In the genomic region with DNA sequence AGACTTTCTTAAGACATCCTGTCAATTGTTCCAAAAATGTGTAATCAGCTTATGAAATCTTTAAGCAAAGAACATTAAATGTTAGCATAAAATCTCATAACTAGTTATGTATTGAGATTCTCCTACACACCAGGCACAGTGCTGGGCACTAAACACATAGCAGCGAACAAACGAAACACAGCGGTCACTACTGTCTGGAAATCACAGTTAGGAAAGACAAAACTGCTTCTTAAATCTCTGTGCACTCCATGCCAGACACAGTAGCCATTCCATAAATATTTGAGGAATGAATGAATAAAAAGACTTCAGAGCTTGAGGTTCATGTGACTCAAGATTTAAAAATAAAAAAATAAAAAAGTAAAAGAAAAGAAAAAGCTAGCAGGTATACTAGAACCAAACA, we compare ENCODE assay signal across 17 cellular contexts. TPM values are rescaled to one million over a fixed set of nuclear protein-coding genes. Genes with fewer than 3 reads are reported as not detected.
"Had no signal": no experiment of that assay in that cellular context is flagged by ENCODE, and none has a peak within 500 bp of the region (broad histone marks: within the 10 kb centered on the region; RNA-seq: fewer than 3 reads in every experiment).

No MANE protein-coding gene starts in this region.

- H3K27ac ChIP-seq: hepatocyte, neutrophil, psoas muscle, sigmoid colon, skin epidermis, tibial artery, upper lobe of left lung, uterus had no signal

- DNase-seq: foreskin melanocyte; head of caudate nucleus; kidney glomerular epithelial cell; natural killer cell; psoas muscle; sigmoid colon; stimulated activated naive CD4-positive, alpha-beta T cell treated with Interleukin-2 at 50 U/mL for 16 hours; tibial artery; upper lobe of left lung; uterus had no signal

- H2AFZ ChIP-seq: hepatocyte had no signal

- H3K9me3 ChIP-seq: neutrophil, psoas muscle, sigmoid colon, tibial artery, upper lobe of left lung, uterus had no signal

- ATAC-seq: natural killer cell, psoas muscle had no signal

- H3K4me3 ChIP-seq: hepatocyte, psoas muscle, sigmoid colon, skin epidermis, tibial artery, upper lobe of left lung, uterus had no signal

- H3K36me3 ChIP-seq: neutrophil, sigmoid colon, tibial artery, upper lobe of left lung, uterus had no signal

- H3K4me1 ChIP-seq: psoas muscle, sigmoid colon, tibial artery, uterus had no signal

- H3K27me3 ChIP-seq: hepatocyte, neutrophil, sigmoid colon, tibial artery, upper lobe of left lung, uterus had no signal

RNA-seq across cellular contexts. Expression of a gene that starts 20.1 kb away (rescaled TPM):
- total RNA-seq: lung microvascular endothelial cell, mesenteric fat pad, mononuclear cell, natural killer cell, osteoblast, psoas muscle had no signal
